In the genomic region with DNA sequence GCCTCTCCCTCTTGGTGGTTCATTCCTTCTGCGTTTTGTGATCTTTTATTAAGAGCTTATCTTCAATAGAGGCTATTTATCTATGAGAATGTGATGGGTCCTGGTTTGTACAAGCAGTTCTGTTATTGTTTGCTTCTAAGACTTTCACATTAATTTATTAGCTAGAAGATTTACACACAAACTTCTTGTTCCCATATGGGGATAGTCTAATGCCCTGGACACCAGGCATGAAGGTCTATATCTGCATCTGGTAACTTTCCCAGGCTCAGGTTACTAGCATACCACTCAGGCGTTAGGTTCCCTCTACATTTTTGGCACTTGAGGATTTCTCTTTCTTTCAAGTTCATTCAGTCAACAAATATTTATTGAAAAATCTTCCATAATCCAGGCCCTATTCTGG, we compare ENCODE assay signal across 1 cellular context.
TF ChIP-seq lines count a peak whose summit lies in the region.

No MANE protein-coding gene starts in this region.

TF ChIP-seq in endothelial cell of umbilical vein, 7 proteins besides CTCF, POLR2A, EP300 and RAD21:
- TF ChIP-seq MYC (IDR thresholded peaks at IDR 0.05; ENCODE audit: low read depth, low read length) (no peak), EZH2 (IDR thresholded peaks at IDR 0.05; ENCODE audit: borderline replicate concordance, low read depth, low read length, severe bottlenecking) (no peak), JUN (IDR thresholded peaks at IDR 0.05; ENCODE audit: borderline replicate concordance, insufficient read depth, insufficient read length, low read depth) (no peak), POLR2AphosphoS5 (IDR thresholded peaks at IDR 0.05; ENCODE audit: insufficient read depth, low read depth, low read length) (no peak), GATA2 (IDR thresholded peaks at IDR 0.05; ENCODE audit: insufficient read depth, insufficient read length, low read depth, low read length) (no peak), FOS (IDR thresholded peaks at IDR 0.05; ENCODE audit: borderline replicate concordance, insufficient read depth, low read length) (no peak)
- TF ChIP-seq, protein P1, sequence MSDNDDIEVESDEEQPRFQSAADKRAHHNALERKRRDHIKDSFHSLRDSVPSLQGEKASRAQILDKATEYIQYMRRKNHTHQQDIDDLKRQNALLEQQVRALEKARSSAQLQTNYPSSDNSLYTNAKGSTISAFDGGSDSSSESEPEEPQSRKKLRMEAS (IDR thresholded peaks at IDR 0.05; ENCODE audit: insufficient read depth, insufficient read length) = no peak
